In genomic region chr14:24673059-24673458, GRCh38 we compare ENCODE assay signal across 10 cellular contexts. TPM values are rescaled to one million over a fixed set of nuclear protein-coding genes. Genes with fewer than 3 reads are reported as not detected.
DNase-seq lines count a peak whose midpoint lies in the region; ATAC-seq and TF ChIP-seq lines count a peak whose summit lies in the region.
"Had no signal": no experiment of that assay in that cellular context is flagged by ENCODE, and none has a peak within 500 bp of the region (broad histone marks: within the 10 kb centered on the region; RNA-seq: fewer than 3 reads in every experiment).

No MANE protein-coding gene starts in this region.

- no peaks in the 10 kb centered on the region for H3K27me3 ChIP-seq in HL-60 (ENCODE audit: insufficient read depth, poor library complexity, severe bottlenecking)
- peaks cover 48% of the 10 kb centered on the region for H3K27me3 ChIP-seq in A673 (replicated peaks; ENCODE audit: insufficient read depth, low read depth, low read length, poor library complexity)

- intact Hi-C loops in A673 (cut with micrococcal nuclease; ENCODE audit: unreplicated experiment): no loop called here

- H3K9me3 ChIP-seq in A673 (ENCODE audit: low read depth, low read length, poor library complexity, severe bottlenecking): no peaks in the 10 kb centered on the region

- no peak overlapping the region for H3K4me3 Mint-ChIP-seq in glutamatergic neuron (ENCODE audit: unreplicated experiment)

- no peaks in the 10 kb centered on the region for H3K4me1 Mint-ChIP-seq in glutamatergic neuron (ENCODE audit: low read depth, unreplicated experiment)

- no peaks in the 10 kb centered on the region for H3K36me3 ChIP-seq in A673 (ENCODE audit: insufficient read depth, low read length, poor library complexity, severe bottlenecking)

- DNase-seq in HL-60 (ENCODE audit: low read depth in 1 of 2, low spot score in 1 of 2): peak; percentile 53 to 57
- DNase-seq in epithelial cell of prostate (ENCODE audit: low read depth, low spot score): no peak
- DNase-seq in glutamatergic neuron: no peak
- DNase-seq in A673 (ENCODE audit: low spot score): no peak
- DNase-seq in NCI-H82 (lab: John Stamatoyannopoulos, UW): no peak

- ATAC-seq in GM18499 (IDR thresholded peaks at IDR 0.05; ENCODE audit: insufficient read depth, unreplicated experiment): peak; percentile 32
- ATAC-seq in GM21576 (IDR thresholded peaks at IDR 0.05; ENCODE audit: unreplicated experiment): peak; percentile 61
- no peak for ATAC-seq in esophagus mucosa
- ATAC-seq: Panc1 had no signal

- H3K27ac ChIP-seq in HL-60 (replicated peaks): no peak overlapping the region
- peak overlapping the region; percentile 59 for H3K27ac ChIP-seq in epithelial cell of prostate
- no peak overlapping the region for H3K27ac ChIP-seq in A673 (ENCODE audit: low read depth, low read length, poor library complexity, severe bottlenecking)

- no peak overlapping the region for H3K27ac Mint-ChIP-seq in glutamatergic neuron (ENCODE audit: unreplicated experiment)

- CTCF ChIA-PET in A673 (lab: Charles Lee): no interaction called here

- H3K4me1 ChIP-seq in A673 (ENCODE audit: insufficient read depth, low read length, poor library complexity, severe bottlenecking): no peaks in the 10 kb centered on the region

- H3K9me3 Mint-ChIP-seq in glutamatergic neuron (ENCODE audit: unreplicated experiment): no peaks in the 10 kb centered on the region

- POLR2A ChIA-PET in A673 (lab: Charles Lee; ENCODE audit: low non-redundant PET): no interaction called here

- H3K27me3 Mint-ChIP-seq in glutamatergic neuron (ENCODE audit: unreplicated experiment): no peaks in the 10 kb centered on the region

- no TSS peak for BruUV-seq in A673 (replicated peaks; lab: Mats Ljungman, UMichigan)

- TF ChIP-seq CTCF in HL-60 (IDR thresholded peaks at IDR 0.05; ENCODE audit: insufficient read depth, low read length): no peak
- TF ChIP-seq CTCF in glutamatergic neuron (IDR thresholded peaks at IDR 0.05; ENCODE audit: partially characterized antibody, unreplicated experiment): no peak
- no peak for TF ChIP-seq CTCF in A673 (conservative IDR thresholded peaks at IDR 0.05; ENCODE audit: low read depth, low read length)

- no peaks in the 10 kb centered on the region for H3K36me3 Mint-ChIP-seq in glutamatergic neuron (ENCODE audit: unreplicated experiment)

- H3K4me3 ChIP-seq in HL-60 (replicated peaks; ENCODE audit: insufficient read depth, low read length) (no peak overlapping the region), A673 (ENCODE audit: low read depth, low read length, poor library complexity, severe bottlenecking) (no peak overlapping the region)

RNA-seq across cellular contexts. Expression of gene GZMB, which starts 39.1 kb away (rescaled TPM):
- not detected for total RNA-seq in glutamatergic neuron (ENCODE audit: unreplicated experiment)
- not detected in 2 replicates for total RNA-seq in A673 (2021)
- total RNA-seq in esophagus mucosa: 1.2 TPM
- total RNA-seq: astrocyte had no signal

Comparison
In these comparisons a context has a peak if more than half of its experiments do, and no peak if none do; other contexts are left out.
1. DNase-seq: peak in HL-60 (2 of 2); none in epithelial cell of prostate (single experiment), glutamatergic neuron (single experiment), A673 (single experiment) and NCI-H82 (single experiment).